ENCODE assay signal across 17 cellular contexts in the genomic region with DNA sequence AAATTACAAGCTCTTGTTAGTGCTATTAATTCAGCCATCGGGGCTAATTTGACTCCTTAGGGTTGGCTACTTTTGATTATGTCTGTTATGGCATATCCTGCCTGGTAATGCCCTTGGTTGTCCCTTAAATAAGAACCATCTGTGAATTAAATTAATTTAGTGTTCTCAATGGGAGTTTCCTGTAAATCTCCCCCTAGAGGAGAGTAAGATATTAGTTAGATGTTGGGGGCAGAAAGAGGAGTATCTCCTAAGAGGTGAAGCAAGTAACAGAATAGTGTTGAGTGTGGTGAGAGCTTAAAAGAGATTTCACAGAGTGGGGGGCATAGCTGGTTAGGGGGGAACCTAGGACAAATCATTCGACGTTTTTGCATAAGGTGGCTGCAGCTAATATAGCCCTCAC.
"Had no signal": no experiment of that assay in that cellular context is flagged by ENCODE, and none has a peak within 500 bp of the region (broad histone marks: within the 10 kb centered on the region; RNA-seq: fewer than 3 reads in every experiment).

No MANE protein-coding gene starts in this region.

- H3K36me3 ChIP-seq: cardiac muscle cell, gastrocnemius medialis, sigmoid colon, transverse colon had no signal

- H3K27ac ChIP-seq: cardiac muscle cell, coronary artery, gastrocnemius medialis, sigmoid colon, transverse colon had no signal

- H3K4me1 ChIP-seq: gastrocnemius medialis, sigmoid colon, transverse colon had no signal

- H3K27me3 ChIP-seq: cardiac muscle cell, gastrocnemius medialis, sigmoid colon, transverse colon had no signal

- H3K4me1 Mint-ChIP-seq: activated CD4-positive, alpha-beta memory T cell treated with anti-CD3 and anti-CD28 coated beads, Interleukin-2, amount 10 ng/mL, durations not matched to agents 7 days and 5 days; activated CD4-positive, alpha-beta T cell treated with anti-CD3 and anti-CD28 coated beads for 36 hours; activated naive CD8-positive, alpha-beta T cell treated with anti-CD3 and anti-CD28 coated beads, Interleukin-2, amount 10 ng/mL, durations not matched to agents 7 days and 5 days; nephron had no signal

- H3K4me3 ChIP-seq: cardiac muscle cell, coronary artery, gastrocnemius medialis, sigmoid colon, transverse colon had no signal

- H3K27me3 Mint-ChIP-seq: activated CD4-positive, alpha-beta memory T cell treated with anti-CD3 and anti-CD28 coated beads, Interleukin-2, amount 10 ng/mL, durations not matched to agents 7 days and 5 days; activated CD4-positive, alpha-beta T cell treated with anti-CD3 and anti-CD28 coated beads for 36 hours; activated naive CD8-positive, alpha-beta T cell treated with anti-CD3 and anti-CD28 coated beads, Interleukin-2, amount 10 ng/mL, durations not matched to agents 7 days and 5 days had no signal

- H3K36me3 Mint-ChIP-seq: activated naive CD8-positive, alpha-beta T cell treated with anti-CD3 and anti-CD28 coated beads, Interleukin-2, amount 10 ng/mL, durations not matched to agents 7 days and 5 days had no signal

- H3K27ac Mint-ChIP-seq: activated CD4-positive, alpha-beta memory T cell treated with anti-CD3 and anti-CD28 coated beads, Interleukin-2, amount 10 ng/mL, durations not matched to agents 7 days and 5 days; activated CD4-positive, alpha-beta T cell treated with anti-CD3 and anti-CD28 coated beads for 36 hours; activated naive CD8-positive, alpha-beta T cell treated with anti-CD3 and anti-CD28 coated beads, Interleukin-2, amount 10 ng/mL, durations not matched to agents 7 days and 5 days; activated T-cell treated with anti-CD3 and anti-CD28 coated beads, Interleukin-2, amount 50 U/mL, for 72 hours; nephron had no signal

- DNase-seq: activated CD4-positive, alpha-beta memory T cell treated with anti-CD3 and anti-CD28 coated beads, Interleukin-2, amount 10 ng/mL, durations not matched to agents 7 days and 5 days; activated CD4-positive, alpha-beta T cell treated with anti-CD3 and anti-CD28 coated beads for 36 hours; activated CD8-positive, alpha-beta memory T cell treated with anti-CD3 and anti-CD28 coated beads, Interleukin-2, amount 50 U/mL, for 4 hours; activated naive CD8-positive, alpha-beta T cell treated with anti-CD3 and anti-CD28 coated beads, Interleukin-2, amount 10 ng/mL, durations not matched to agents 7 days and 5 days; activated T-cell treated with anti-CD3 and anti-CD28 coated beads, Interleukin-2, amount 50 U/mL, for 72 hours; aorta; effector CD4-positive, alpha-beta T cell; gastrocnemius medialis; left ventricle myocardium superior; mesenchymal stem cell; sigmoid colon; stimulated activated naive CD4-positive, alpha-beta T cell; substantia nigra; transverse colon had no signal

- H3K4me3 Mint-ChIP-seq: activated CD4-positive, alpha-beta memory T cell treated with anti-CD3 and anti-CD28 coated beads, Interleukin-2, amount 10 ng/mL, durations not matched to agents 7 days and 5 days; activated CD4-positive, alpha-beta T cell treated with anti-CD3 and anti-CD28 coated beads for 36 hours; activated naive CD8-positive, alpha-beta T cell treated with anti-CD3 and anti-CD28 coated beads, Interleukin-2, amount 10 ng/mL, durations not matched to agents 7 days and 5 days; activated T-cell treated with anti-CD3 and anti-CD28 coated beads, Interleukin-2, amount 50 U/mL, for 72 hours; nephron had no signal

- H3K9me3 ChIP-seq: gastrocnemius medialis, sigmoid colon, transverse colon had no signal
